1 cellular context compared by ENCODE assay signal in the genomic region with DNA sequence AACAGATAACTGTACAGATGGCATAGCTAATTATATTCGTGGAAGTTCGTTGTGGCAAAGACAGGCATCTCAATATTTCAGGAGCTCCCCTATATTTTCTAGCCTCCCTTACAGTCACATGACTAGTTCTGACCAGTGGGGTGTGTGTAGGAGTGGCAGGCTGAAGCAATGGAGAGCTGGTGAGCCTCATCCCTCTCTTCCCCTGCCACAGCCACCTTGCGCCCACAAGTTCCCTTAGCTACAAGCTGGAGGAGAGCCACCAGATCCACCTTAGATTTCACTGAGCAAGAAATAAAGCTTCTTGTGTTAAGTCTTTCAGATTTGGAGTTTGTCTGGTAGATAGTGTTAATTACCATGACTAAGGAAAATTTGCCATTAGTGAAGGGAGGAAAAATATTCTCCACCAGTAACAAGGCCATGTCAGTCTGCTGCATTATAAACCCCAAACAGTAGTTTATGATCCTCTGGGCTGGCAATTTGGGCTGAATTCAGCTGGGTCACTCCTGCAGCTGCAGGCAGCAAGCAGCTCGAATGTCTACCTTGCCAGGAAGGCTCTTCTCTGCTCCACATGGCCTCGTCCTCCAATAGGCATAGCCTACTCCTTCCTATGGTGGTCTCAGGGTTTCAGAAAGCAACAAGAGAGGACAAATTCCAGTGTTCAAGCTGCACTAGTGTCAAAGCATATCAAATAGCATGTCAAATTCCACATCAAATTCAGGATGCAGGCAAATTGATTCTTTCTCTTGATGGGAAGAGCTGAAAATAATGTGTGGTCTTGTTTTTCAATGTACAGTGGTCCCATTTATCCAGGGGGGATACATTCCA.
TF ChIP-seq lines count a peak whose summit lies in the region.

No MANE protein-coding gene starts in this region.

TF ChIP-seq in HepG2, 621 proteins besides CTCF, POLR2A, EP300 and RAD21 (continued from another document and continues in another):
- TF ChIP-seq, protein P1, sequence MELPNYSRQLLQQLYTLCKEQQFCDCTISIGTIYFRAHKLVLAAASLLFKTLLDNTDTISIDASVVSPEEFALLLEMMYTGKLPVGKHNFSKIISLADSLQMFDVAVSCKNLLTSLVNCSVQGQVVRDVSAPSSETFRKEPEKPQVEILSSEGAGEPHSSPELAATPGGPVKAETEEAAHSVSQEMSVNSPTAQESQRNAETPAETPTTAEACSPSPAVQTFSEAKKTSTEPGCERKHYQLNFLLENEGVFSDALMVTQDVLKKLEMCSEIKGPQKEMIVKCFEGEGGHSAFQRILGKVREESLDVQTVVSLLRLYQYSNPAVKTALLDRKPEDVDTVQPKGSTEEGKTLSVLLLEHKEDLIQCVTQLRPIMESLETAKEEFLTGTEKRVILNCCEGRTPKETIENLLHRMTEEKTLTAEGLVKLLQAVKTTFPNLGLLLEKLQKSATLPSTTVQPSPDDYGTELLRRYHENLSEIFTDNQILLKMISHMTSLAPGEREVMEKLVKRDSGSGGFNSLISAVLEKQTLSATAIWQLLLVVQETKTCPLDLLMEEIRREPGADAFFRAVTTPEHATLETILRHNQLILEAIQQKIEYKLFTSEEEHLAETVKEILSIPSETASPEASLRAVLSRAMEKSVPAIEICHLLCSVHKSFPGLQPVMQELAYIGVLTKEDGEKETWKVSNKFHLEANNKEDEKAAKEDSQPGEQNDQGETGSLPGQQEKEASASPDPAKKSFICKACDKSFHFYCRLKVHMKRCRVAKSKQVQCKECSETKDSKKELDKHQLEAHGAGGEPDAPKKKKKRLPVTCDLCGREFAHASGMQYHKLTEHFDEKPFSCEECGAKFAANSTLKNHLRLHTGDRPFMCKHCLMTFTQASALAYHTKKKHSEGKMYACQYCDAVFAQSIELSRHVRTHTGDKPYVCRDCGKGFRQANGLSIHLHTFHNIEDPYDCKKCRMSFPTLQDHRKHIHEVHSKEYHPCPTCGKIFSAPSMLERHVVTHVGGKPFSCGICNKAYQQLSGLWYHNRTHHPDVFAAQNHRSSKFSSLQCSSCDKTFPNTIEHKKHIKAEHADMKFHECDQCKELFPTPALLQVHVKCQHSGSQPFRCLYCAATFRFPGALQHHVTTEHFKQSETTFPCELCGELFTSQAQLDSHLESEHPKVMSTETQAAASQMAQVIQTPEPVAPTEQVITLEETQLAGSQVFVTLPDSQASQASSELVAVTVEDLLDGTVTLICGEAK (IDR thresholded peaks at IDR 0.05): no peak
- TF ChIP-seq, protein P1 (CRISPR knock-in tag; IDR thresholded peaks at IDR 0.05): no peak
- TF ChIP-seq POLR2G (IDR thresholded peaks at IDR 0.05; ENCODE audit: low read depth, low read length) (peak; percentile 92), ZNF7 (CRISPR knock-in tag; IDR thresholded peaks at IDR 0.05) (peak; percentile 87), ZNF383 (CRISPR knock-in tag; IDR thresholded peaks at IDR 0.05; ENCODE audit: borderline replicate concordance) (no peak), KMT2B (CRISPR knock-in tag; IDR thresholded peaks at IDR 0.05) (no peak), ZMYM3 (CRISPR knock-in tag; IDR thresholded peaks at IDR 0.05) (no peak), ZNF180 (CRISPR knock-in tag; IDR thresholded peaks at IDR 0.05; ENCODE audit: borderline replicate concordance, low read depth) (no peak), ZNF562 (CRISPR knock-in tag; IDR thresholded peaks at IDR 0.05; ENCODE audit: borderline replicate concordance) (no peak), SOX13 (IDR thresholded peaks at IDR 0.05) (no peak), SOX13 (CRISPR knock-in tag; conservative IDR thresholded peaks at IDR 0.05 in 1 of 2, IDR thresholded peaks at IDR 0.05 in 1 of 2) (no peak), SRSF1 (optimal IDR thresholded peaks at IDR 0.05; ENCODE audit: low read depth, low read length) (no peak), ZNF331 (CRISPR knock-in tag; IDR thresholded peaks at IDR 0.05) (peak; percentile 31; the same call in 1 of the 2 replicates), TBX3 (IDR thresholded peaks at IDR 0.05; ENCODE audit: borderline replicate concordance) (no peak), HOXD1 (CRISPR knock-in tag; IDR thresholded peaks at IDR 0.05) (no peak), ZNF550 (CRISPR knock-in tag; IDR thresholded peaks at IDR 0.05; ENCODE audit: borderline replicate concordance) (no peak), ZNF605 (CRISPR knock-in tag; IDR thresholded peaks at IDR 0.05) (no peak; the same call in 1 of the 2 replicates), ZNF678 (CRISPR knock-in tag; IDR thresholded peaks at IDR 0.05) (no peak), TEAD3 (CRISPR knock-in tag; optimal IDR thresholded peaks at IDR 0.05; ENCODE audit: borderline replicate concordance) (no peak), ZNF788 (CRISPR knock-in tag; IDR thresholded peaks at IDR 0.05; ENCODE audit: borderline replicate concordance) (no peak), MAZ (IDR thresholded peaks at IDR 0.05; ENCODE audit: borderline replicate concordance, low read depth, low read length) (no peak), MAZ (CRISPR knock-in tag; IDR thresholded peaks at IDR 0.05; ENCODE audit: low read depth) (no peak)
- TF ChIP-seq, protein P2, sequence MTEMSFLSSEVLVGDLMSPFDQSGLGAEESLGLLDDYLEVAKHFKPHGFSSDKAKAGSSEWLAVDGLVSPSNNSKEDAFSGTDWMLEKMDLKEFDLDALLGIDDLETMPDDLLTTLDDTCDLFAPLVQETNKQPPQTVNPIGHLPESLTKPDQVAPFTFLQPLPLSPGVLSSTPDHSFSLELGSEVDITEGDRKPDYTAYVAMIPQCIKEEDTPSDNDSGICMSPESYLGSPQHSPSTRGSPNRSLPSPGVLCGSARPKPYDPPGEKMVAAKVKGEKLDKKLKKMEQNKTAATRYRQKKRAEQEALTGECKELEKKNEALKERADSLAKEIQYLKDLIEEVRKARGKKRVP (CRISPR knock-in tag; IDR thresholded peaks at IDR 0.05): peak in 1 of 2 experiments; percentile 21; a peak in 1 of 4 replicates
- TF ChIP-seq, protein P3, sequence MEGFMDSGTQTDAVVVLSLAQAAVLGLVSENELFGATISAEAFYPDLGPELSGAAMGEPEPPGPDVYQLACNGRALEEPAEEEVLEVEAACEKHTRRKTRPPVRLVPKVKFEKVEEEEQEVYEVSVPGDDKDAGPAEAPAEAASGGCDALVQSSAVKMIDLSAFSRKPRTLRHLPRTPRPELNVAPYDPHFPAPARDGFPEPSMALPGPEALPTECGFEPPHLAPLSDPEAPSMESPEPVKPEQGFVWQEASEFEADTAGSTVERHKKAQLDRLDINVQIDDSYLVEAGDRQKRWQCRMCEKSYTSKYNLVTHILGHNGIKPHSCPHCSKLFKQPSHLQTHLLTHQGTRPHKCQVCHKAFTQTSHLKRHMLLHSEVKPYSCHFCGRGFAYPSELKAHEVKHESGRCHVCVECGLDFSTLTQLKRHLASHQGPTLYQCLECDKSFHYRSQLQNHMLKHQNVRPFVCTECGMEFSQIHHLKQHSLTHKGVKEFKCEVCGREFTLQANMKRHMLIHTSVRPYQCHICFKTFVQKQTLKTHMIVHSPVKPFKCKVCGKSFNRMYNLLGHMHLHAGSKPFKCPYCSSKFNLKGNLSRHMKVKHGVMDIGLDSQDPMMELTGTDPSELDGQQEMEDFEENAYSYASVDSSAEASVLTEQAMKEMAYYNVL (CRISPR knock-in tag; IDR thresholded peaks at IDR 0.05; ENCODE audit: borderline replicate concordance): 0 out of 2 replicates have a peak, but pooled peaks have one; percentile 9
- TF ChIP-seq, protein P4, sequence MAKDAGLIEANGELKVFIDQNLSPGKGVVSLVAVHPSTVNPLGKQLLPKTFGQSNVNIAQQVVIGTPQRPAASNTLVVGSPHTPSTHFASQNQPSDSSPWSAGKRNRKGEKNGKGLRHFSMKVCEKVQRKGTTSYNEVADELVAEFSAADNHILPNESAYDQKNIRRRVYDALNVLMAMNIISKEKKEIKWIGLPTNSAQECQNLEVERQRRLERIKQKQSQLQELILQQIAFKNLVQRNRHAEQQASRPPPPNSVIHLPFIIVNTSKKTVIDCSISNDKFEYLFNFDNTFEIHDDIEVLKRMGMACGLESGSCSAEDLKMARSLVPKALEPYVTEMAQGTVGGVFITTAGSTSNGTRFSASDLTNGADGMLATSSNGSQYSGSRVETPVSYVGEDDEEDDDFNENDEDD (CRISPR knock-in tag; IDR thresholded peaks at IDR 0.05; ENCODE audit: borderline replicate concordance): no peak
- TF ChIP-seq, protein P5, sequence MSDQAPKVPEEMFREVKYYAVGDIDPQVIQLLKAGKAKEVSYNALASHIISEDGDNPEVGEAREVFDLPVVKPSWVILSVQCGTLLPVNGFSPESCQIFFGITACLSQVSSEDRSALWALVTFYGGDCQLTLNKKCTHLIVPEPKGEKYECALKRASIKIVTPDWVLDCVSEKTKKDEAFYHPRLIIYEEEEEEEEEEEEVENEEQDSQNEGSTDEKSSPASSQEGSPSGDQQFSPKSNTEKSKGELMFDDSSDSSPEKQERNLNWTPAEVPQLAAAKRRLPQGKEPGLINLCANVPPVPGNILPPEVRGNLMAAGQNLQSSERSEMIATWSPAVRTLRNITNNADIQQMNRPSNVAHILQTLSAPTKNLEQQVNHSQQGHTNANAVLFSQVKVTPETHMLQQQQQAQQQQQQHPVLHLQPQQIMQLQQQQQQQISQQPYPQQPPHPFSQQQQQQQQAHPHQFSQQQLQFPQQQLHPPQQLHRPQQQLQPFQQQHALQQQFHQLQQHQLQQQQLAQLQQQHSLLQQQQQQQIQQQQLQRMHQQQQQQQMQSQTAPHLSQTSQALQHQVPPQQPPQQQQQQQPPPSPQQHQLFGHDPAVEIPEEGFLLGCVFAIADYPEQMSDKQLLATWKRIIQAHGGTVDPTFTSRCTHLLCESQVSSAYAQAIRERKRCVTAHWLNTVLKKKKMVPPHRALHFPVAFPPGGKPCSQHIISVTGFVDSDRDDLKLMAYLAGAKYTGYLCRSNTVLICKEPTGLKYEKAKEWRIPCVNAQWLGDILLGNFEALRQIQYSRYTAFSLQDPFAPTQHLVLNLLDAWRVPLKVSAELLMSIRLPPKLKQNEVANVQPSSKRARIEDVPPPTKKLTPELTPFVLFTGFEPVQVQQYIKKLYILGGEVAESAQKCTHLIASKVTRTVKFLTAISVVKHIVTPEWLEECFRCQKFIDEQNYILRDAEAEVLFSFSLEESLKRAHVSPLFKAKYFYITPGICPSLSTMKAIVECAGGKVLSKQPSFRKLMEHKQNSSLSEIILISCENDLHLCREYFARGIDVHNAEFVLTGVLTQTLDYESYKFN (CRISPR knock-in tag; conservative IDR thresholded peaks at IDR 0.05): peak; percentile 12; the same call in 1 of the 2 replicates
- TF ChIP-seq, protein P6, sequence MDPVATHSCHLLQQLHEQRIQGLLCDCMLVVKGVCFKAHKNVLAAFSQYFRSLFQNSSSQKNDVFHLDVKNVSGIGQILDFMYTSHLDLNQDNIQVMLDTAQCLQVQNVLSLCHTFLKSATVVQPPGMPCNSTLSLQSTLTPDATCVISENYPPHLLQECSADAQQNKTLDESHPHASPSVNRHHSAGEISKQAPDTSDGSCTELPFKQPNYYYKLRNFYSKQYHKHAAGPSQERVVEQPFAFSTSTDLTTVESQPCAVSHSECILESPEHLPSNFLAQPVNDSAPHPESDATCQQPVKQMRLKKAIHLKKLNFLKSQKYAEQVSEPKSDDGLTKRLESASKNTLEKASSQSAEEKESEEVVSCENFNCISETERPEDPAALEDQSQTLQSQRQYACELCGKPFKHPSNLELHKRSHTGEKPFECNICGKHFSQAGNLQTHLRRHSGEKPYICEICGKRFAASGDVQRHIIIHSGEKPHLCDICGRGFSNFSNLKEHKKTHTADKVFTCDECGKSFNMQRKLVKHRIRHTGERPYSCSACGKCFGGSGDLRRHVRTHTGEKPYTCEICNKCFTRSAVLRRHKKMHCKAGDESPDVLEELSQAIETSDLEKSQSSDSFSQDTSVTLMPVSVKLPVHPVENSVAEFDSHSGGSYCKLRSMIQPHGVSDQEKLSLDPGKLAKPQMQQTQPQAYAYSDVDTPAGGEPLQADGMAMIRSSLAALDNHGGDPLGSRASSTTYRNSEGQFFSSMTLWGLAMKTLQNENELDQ (CRISPR knock-in tag; IDR thresholded peaks at IDR 0.05; ENCODE audit: borderline replicate concordance): no peak
- TF ChIP-seq, protein P7, sequence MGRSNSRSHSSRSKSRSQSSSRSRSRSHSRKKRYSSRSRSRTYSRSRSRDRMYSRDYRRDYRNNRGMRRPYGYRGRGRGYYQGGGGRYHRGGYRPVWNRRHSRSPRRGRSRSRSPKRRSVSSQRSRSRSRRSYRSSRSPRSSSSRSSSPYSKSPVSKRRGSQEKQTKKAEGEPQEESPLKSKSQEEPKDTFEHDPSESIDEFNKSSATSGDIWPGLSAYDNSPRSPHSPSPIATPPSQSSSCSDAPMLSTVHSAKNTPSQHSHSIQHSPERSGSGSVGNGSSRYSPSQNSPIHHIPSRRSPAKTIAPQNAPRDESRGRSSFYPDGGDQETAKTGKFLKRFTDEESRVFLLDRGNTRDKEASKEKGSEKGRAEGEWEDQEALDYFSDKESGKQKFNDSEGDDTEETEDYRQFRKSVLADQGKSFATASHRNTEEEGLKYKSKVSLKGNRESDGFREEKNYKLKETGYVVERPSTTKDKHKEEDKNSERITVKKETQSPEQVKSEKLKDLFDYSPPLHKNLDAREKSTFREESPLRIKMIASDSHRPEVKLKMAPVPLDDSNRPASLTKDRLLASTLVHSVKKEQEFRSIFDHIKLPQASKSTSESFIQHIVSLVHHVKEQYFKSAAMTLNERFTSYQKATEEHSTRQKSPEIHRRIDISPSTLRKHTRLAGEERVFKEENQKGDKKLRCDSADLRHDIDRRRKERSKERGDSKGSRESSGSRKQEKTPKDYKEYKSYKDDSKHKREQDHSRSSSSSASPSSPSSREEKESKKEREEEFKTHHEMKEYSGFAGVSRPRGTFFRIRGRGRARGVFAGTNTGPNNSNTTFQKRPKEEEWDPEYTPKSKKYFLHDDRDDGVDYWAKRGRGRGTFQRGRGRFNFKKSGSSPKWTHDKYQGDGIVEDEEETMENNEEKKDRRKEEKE (IDR thresholded peaks at IDR 0.05): no peak
- TF ChIP-seq, protein P8, sequence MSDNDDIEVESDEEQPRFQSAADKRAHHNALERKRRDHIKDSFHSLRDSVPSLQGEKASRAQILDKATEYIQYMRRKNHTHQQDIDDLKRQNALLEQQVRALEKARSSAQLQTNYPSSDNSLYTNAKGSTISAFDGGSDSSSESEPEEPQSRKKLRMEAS (IDR thresholded peaks at IDR 0.05): peak; percentile 27; the same call in 1 of the 2 replicates
